In the genomic region with DNA sequence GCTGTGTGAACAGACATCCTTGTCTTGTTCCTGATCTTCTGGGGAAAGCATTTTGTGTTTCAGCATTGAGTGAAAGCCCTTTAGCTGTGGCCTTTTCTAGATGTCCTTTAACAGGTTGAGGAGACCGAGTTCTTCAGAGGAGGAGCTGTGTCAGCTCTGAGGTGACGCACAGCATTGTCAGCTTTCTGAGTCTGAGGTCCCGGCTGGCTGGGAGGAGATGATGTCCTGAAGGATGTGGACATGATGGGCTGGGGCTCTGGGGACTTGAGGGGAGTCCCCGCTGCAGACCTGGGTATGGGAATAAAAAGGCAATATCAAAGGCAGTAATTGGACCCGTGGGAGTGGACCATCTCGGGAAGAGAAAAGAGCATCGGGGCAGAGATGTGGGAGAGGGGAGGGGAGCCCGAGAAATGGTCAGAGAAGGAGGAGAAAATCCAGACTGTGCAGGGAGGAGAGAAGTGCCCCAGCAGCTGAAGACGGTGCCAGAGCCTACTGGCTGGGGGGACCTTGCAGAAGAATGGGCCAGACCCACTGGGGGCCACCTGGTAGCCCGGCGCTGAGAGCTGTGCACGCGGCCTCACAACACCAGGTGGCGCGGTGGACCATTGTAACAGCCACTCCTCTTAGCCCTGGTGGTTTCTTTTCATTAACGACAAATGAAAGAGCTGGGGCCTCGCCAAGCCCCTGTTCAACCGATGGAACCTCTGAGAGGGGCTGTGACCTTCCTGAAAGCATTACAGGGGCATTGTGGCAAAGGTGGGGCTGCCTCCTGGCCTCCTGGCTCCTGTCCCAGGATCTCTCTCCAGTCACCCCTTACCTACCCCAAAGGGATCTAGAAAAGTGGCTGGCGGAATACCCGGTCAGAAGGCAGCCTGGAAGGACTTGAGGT, we compare ENCODE assay signal across 7 cellular contexts.
A peak's percentile ranks its signal among the peaks of the same experiment; 100 is the strongest.
DNase-seq lines count a peak whose midpoint lies in the region; ATAC-seq and TF ChIP-seq lines count a peak whose summit lies in the region.

No MANE protein-coding gene starts in this region.

- in situ Hi-C loops in GM13976 (cut with MboI; ENCODE audit: low sequenced_read_pairs, unreplicated experiment) = loop anchor here (5.0 kb wide), 2 partner anchors 60 to 250 kb away; partner anchors contain the start of gene ST3GAL5

- H3K27ac ChIP-seq in lung (ENCODE audit: low read depth in 1 of 2, low read length in 1 of 2) = no peak overlapping the region

- WGBS in lung, 2 donors = 31 to 38% methylated on average over 20 of the region's 20 CpGs

- no peaks in the 10 kb centered on the region for H3K36me3 ChIP-seq in lung (ENCODE audit: control insufficient read depth in 2 of 2, insufficient read depth in 2 of 2, low read length in 2 of 2)

- ATAC-seq in HG03432 (IDR thresholded peaks at IDR 0.05; ENCODE audit: unreplicated experiment) = peak; percentile 86
- no peak for ATAC-seq in lung (ENCODE audit: insufficient read depth, low FRiP score)

- no peak overlapping the region for H3K4me3 ChIP-seq in lung

- TF ChIP-seq CTCF in GM13976 (IDR thresholded peaks at IDR 0.05; ENCODE audit: borderline replicate concordance, control extremely low read depth, extremely low read depth, insufficient read depth, missing control alignments) (peak; percentile 91), lung (IDR thresholded peaks at IDR 0.05; ENCODE audit: control extremely low read depth, extremely low read depth) (peak; percentile 86)

- DNase-seq in GM13976 (ENCODE audit: low spot score) (peak; percentile 86), NCI-H69 (lab: John Stamatoyannopoulos, UW) (peak; percentile 77), dermis microvascular lymphatic vessel endothelial cell (ENCODE audit: low read depth in 2 of 2) (peak; percentile 29 to 64), lung (ENCODE audit: low spot score) (peak; percentile 70)
- peak; percentile 69 to 70 for DNase-seq in activated CD4-positive, alpha-beta T cell treated with anti-CD3 and anti-CD28 coated beads, Interleukin-2, amount 50 U/mL, for 24 hours (ENCODE audit: low read depth in 1 of 2, low spot score in 1 of 2)
- peak; percentile 59 to 73 (median 64) for DNase-seq in stimulated activated CD4-positive, alpha-beta T cell treated with anti-CD3 and anti-CD28 coated beads, TNF-alpha, amount 100 ng/mL, for 48 hours (ENCODE audit: low read depth in 3 of 3)

- H3K9me3 ChIP-seq in lung (ENCODE audit: control insufficient read depth in 2 of 2, insufficient read depth in 1 of 2, low read length in 1 of 2) = no peaks in the 10 kb centered on the region

- H3K4me1 ChIP-seq in lung (ENCODE audit: control insufficient read depth in 2 of 2, insufficient read depth in 2 of 2, low read length in 2 of 2) = peaks cover 0 to 3% of the 10 kb centered on the region in 2 donors

- no peaks in the 10 kb centered on the region for H3K27me3 ChIP-seq in lung (ENCODE audit: control insufficient read depth, insufficient read depth)
